ENCODE assay signal across 7 cellular contexts in genomic region chr6:20056350-20056992, GRCh38.
A peak's percentile ranks its signal among the peaks of the same experiment; 100 is the strongest.
DNase-seq lines count a peak whose midpoint lies in the region; ATAC-seq and TF ChIP-seq lines count a peak whose summit lies in the region.

No MANE protein-coding gene starts in this region.

- DNase-seq in GM13977 (ENCODE audit: low spot score) = peak; percentile 51
- DNase-seq in NCI-H2196 treated with DMSO at 0.1 percent for 48 hours (lab: John Stamatoyannopoulos, UW; ENCODE audit: unreplicated experiment) = peak; percentile 66
- no peak for DNase-seq in left lobe of liver (ENCODE audit: low spot score)
- DNase-seq in posterior cingulate gyrus = no peak
- DNase-seq in T-helper 1 cell = no peak

- H3K4me3 Mint-ChIP-seq in brain = peak overlapping the region in 3 of 5 experiments; percentile 6 to 41 (median 40)

- no peaks in the 10 kb centered on the region for H3K36me3 Mint-ChIP-seq in brain

- H3K9me3 Mint-ChIP-seq in brain = peaks cover 0 to 1% (median 0%) of the 10 kb centered on the region in 5 experiments

- intact Hi-C loops in posterior cingulate gyrus (cut with DNase I) = loop anchor here (2.0 to 10.0 kb wide), 4 partner anchors 252 to 1532 kb away; no protein-coding TSS in a partner anchor

- H3K4me1 Mint-ChIP-seq in brain = peaks cover 34% of the 10 kb centered on the region

- in situ Hi-C loops in GM13977 (cut with MboI; ENCODE audit: low pct_unique_long_range_greater_than_20kb, low sequenced_read_pairs, unreplicated experiment) = no loop called here

- H3K27me3 Mint-ChIP-seq in brain = peaks cover 4% of the 10 kb centered on the region

- peak overlapping the region in 4 of 5 experiments; percentile 3 to 65 (median 58) for H3K27ac Mint-ChIP-seq in brain

- ATAC-seq in HG03159 (IDR thresholded peaks at IDR 0.05; ENCODE audit: unreplicated experiment) = peak; percentile 60
- ATAC-seq in left lobe of liver = peak; percentile 77

- TF ChIP-seq CTCF in GM13977 (IDR thresholded peaks at IDR 0.05; ENCODE audit: extremely low read depth, insufficient read depth, missing control alignments) (peak; percentile 56), brain (conservative IDR thresholded peaks at IDR 0.05) (peak; percentile 77 to 83)

Comparison
In these comparisons a context has a peak if more than half of its experiments do, and no peak if none do; other contexts are left out.
1. DNase-seq: peak in GM13977 (single experiment) and NCI-H2196 treated with DMSO at 0.1 percent for 48 hours (single experiment); none in left lobe of liver (single experiment), posterior cingulate gyrus (0 of 10) and T-helper 1 cell (0 of 5).